In genomic region chr15:50425678-50426246, GRCh38 we compare ENCODE assay signal across 8 cellular contexts. TPM values are rescaled to one million over a fixed set of nuclear protein-coding genes. Genes with fewer than 3 reads are reported as not detected.
DNase-seq lines count a peak whose midpoint lies in the region; ATAC-seq and TF ChIP-seq lines count a peak whose summit lies in the region.
"Not testable (repeated sequence)": the region's sequence is repeated elsewhere in the genome, so short reads cannot be mapped to it uniquely, and the experiment has no call there.

No MANE protein-coding gene starts in this region.

- not testable (repeated sequence) for H3K27me3 ChIP-seq in BJ (ENCODE audit: control insufficient read depth, insufficient read depth, low read length); HL-60 (ENCODE audit: insufficient read depth, poor library complexity, severe bottlenecking); dorsolateral prefrontal cortex; left ventricle myocardium inferior (ENCODE audit: low read depth)

- CTCF ChIA-PET in BJ (lab: Yijun Ruan, JAX); activated naive CD4-positive, alpha-beta T cell treated with anti-CD3 and anti-CD28 coated beads for 36 hours (lab: Charles Lee): not testable (repeated sequence)

- H3K9ac ChIP-seq in SK-N-MC (ENCODE audit: insufficient read length), result peak overlapping the region; percentile 90

- POLR2A ChIA-PET in BJ (lab: Charles Lee), result not testable (repeated sequence)
- POLR2A ChIA-PET in naive thymus-derived CD8-positive, alpha-beta T cell (lab: Charles Lee), result interaction anchor here (0.6 to 4.2 kb wide), 3 partner anchors 70 to 341 kb away, joined by 4 to 97 read pairs (median 4); partner anchors contain the start of gene GABPB1

- H3K27ac Mint-ChIP-seq in activated naive CD4-positive, alpha-beta T cell treated with anti-CD3 and anti-CD28 coated beads for 36 hours; stimulated activated memory B cell treated with anti-CD40 and anti-IgM and Interleukin-4, amounts not matched to agents 10 μg/mL and 1 μg/mL and 100 μg/mL, for 72 hours: not testable (repeated sequence)
- peak overlapping the region in 7 of 10 donors; percentile 3 to 99 (median 97) for H3K27ac Mint-ChIP-seq in naive thymus-derived CD8-positive, alpha-beta T cell

- peak overlapping the region; percentile 94 for H3K4me3 Mint-ChIP-seq in activated naive CD4-positive, alpha-beta T cell treated with anti-CD3 and anti-CD28 coated beads for 36 hours
- H3K4me3 Mint-ChIP-seq in naive thymus-derived CD8-positive, alpha-beta T cell, result peak overlapping the region; percentile 92 to 100 (median 97)
- peak overlapping the region; percentile 95 for H3K4me3 Mint-ChIP-seq in stimulated activated memory B cell treated with anti-CD40 and anti-IgM and Interleukin-4, amounts not matched to agents 10 μg/mL and 1 μg/mL and 100 μg/mL, for 72 hours

- not testable (repeated sequence) for H3K27me3 Mint-ChIP-seq in activated naive CD4-positive, alpha-beta T cell treated with anti-CD3 and anti-CD28 coated beads for 36 hours (ENCODE audit: low read depth); naive thymus-derived CD8-positive, alpha-beta T cell; stimulated activated memory B cell treated with anti-CD40 and anti-IgM and Interleukin-4, amounts not matched to agents 10 μg/mL and 1 μg/mL and 100 μg/mL, for 72 hours

- not testable (repeated sequence) for ATAC-seq in naive thymus-derived CD8-positive, alpha-beta T cell; stimulated activated memory B cell treated with anti-CD40 and anti-IgM and Interleukin-4, amounts not matched to agents 10 μg/mL and 1 μg/mL and 100 μg/mL, for 72 hours

- intact Hi-C loops in activated naive CD4-positive, alpha-beta T cell treated with anti-CD3 and anti-CD28 coated beads for 36 hours (cut with micrococcal nuclease), result loop anchor here (2.0 kb wide), 1 partner anchor 339 kb away; the partner anchor contains the start of gene SPPL2A
- intact Hi-C loops in dorsolateral prefrontal cortex (cut with DNase I), result loop anchor here in 1 of 2 donors (5.0 kb wide), 1 partner anchor 482 kb away; the partner anchor contains the start of gene AP4E1
- intact Hi-C loops in left ventricle myocardium inferior (cut with micrococcal nuclease), result not testable (repeated sequence)

- not testable (repeated sequence) for H3K36me3 ChIP-seq in BJ (ENCODE audit: control insufficient read depth, insufficient read depth, low read length); SK-N-MC (ENCODE audit: insufficient read depth, low read length); left ventricle myocardium inferior

- H3K4me3 ChIP-seq in BJ (ENCODE audit: low read depth, low read length) (peak overlapping the region; percentile 56), HL-60 (replicated peaks; ENCODE audit: insufficient read depth, low read length) (peak overlapping the region; percentile 92; the same call in 1 of the 2 replicates), SK-N-MC (peak overlapping the region; percentile 90), dorsolateral prefrontal cortex (peak overlapping the region in 54 of 59 donors; percentile 61 to 100 (median 91)), left ventricle myocardium inferior (peak overlapping the region; percentile 73)

- H3K9me3 ChIP-seq in SK-N-MC (ENCODE audit: low read depth, low read length); left ventricle myocardium inferior (replicated peaks): not testable (repeated sequence)

- peaks cover 38% of the 10 kb centered on the region for H3K4me1 Mint-ChIP-seq in activated naive CD4-positive, alpha-beta T cell treated with anti-CD3 and anti-CD28 coated beads for 36 hours (ENCODE audit: low read depth)
- peaks cover 19 to 62% (median 51%) of the 10 kb centered on the region in 4 donors for H3K4me1 Mint-ChIP-seq in naive thymus-derived CD8-positive, alpha-beta T cell
- H3K4me1 Mint-ChIP-seq in stimulated activated memory B cell treated with anti-CD40 and anti-IgM and Interleukin-4, amounts not matched to agents 10 μg/mL and 1 μg/mL and 100 μg/mL, for 72 hours, result peaks cover 35% of the 10 kb centered on the region

- not testable (repeated sequence) for H3K9me3 Mint-ChIP-seq in activated naive CD4-positive, alpha-beta T cell treated with anti-CD3 and anti-CD28 coated beads for 36 hours; naive thymus-derived CD8-positive, alpha-beta T cell; stimulated activated memory B cell treated with anti-CD40 and anti-IgM and Interleukin-4, amounts not matched to agents 10 μg/mL and 1 μg/mL and 100 μg/mL, for 72 hours

- H3K36me3 Mint-ChIP-seq in activated naive CD4-positive, alpha-beta T cell treated with anti-CD3 and anti-CD28 coated beads for 36 hours (ENCODE audit: low read depth), result not testable (repeated sequence)
- peaks cover 0 to 16% (median 0%) of the 10 kb centered on the region in 3 donors for H3K36me3 Mint-ChIP-seq in naive thymus-derived CD8-positive, alpha-beta T cell
- H3K36me3 Mint-ChIP-seq in stimulated activated memory B cell treated with anti-CD40 and anti-IgM and Interleukin-4, amounts not matched to agents 10 μg/mL and 1 μg/mL and 100 μg/mL, for 72 hours, result peaks cover 11% of the 10 kb centered on the region

- DNase-seq in BJ (ENCODE audit: low read depth); HL-60 (ENCODE audit: low read depth in 1 of 2, low spot score in 1 of 2); SK-N-MC (ENCODE audit: low read depth, low spot score); activated naive CD4-positive, alpha-beta T cell treated with anti-CD3 and anti-CD28 coated beads for 36 hours; dorsolateral prefrontal cortex; left ventricle myocardium inferior; naive thymus-derived CD8-positive, alpha-beta T cell: not testable (repeated sequence)

- peaks cover 35% of the 10 kb centered on the region for H3K4me1 ChIP-seq in left ventricle myocardium inferior

- H3K27ac ChIP-seq in HL-60 (replicated peaks); SK-N-MC; dorsolateral prefrontal cortex; left ventricle myocardium inferior (replicated peaks): not testable (repeated sequence)

- TF ChIP-seq CTCF in BJ (IDR thresholded peaks at IDR 0.05; ENCODE audit: insufficient read depth, low read depth, low read length); HL-60 (IDR thresholded peaks at IDR 0.05; ENCODE audit: insufficient read depth, low read length); dorsolateral prefrontal cortex (IDR thresholded peaks at IDR 0.05 in 54 of 56, conservative IDR thresholded peaks at IDR 0.05 in 2 of 56; ENCODE audit: low read depth in 1 of 56, partially characterized antibody in 56 of 56); left ventricle myocardium inferior (IDR thresholded peaks at IDR 0.05; ENCODE audit: borderline replicate concordance): not testable (repeated sequence)

RNA-seq across cellular contexts. Expression of gene USP8, which starts 1.6 kb away (rescaled TPM):
- polyA plus RNA-seq in BJ (2011; rRNA removed), result 35.2 and 53.3 TPM in 2 replicates
- 46.4 and 73.2 TPM in 2 replicates for polyA minus RNA-seq in BJ (2011; rRNA and poly(A)+ RNA removed)
- 10 to 100 TPM; 31.6 TPM for total RNA-seq in activated naive CD4-positive, alpha-beta T cell treated with anti-CD3 and anti-CD28 coated beads for 36 hours
- total RNA-seq in dorsolateral prefrontal cortex (10 to 100 TPM; 53.7 to 94.5 (median 72.2) TPM), left ventricle myocardium inferior (43.9 TPM)
- total RNA-seq in naive thymus-derived CD8-positive, alpha-beta T cell, result 10 to 100 TPM; 62.1 to 72.0 TPM
- polyA plus RNA-seq in naive thymus-derived CD8-positive, alpha-beta T cell, result 10 to 100 TPM; 27.5 to 29.7 (median 28.7) TPM
